In genomic region chr11:68099057-68099456, GRCh38 we compare ENCODE assay signal across 13 cellular contexts. TPM values are rescaled to one million over a fixed set of nuclear protein-coding genes. Genes with fewer than 3 reads are reported as not detected.
DNase-seq lines count a peak whose midpoint lies in the region; ATAC-seq and TF ChIP-seq lines count a peak whose summit lies in the region.
"Had no signal": no experiment of that assay in that cellular context is flagged by ENCODE, and none has a peak within 500 bp of the region (broad histone marks: within the 10 kb centered on the region; RNA-seq: fewer than 3 reads in every experiment).

No MANE protein-coding gene starts in this region.

- no peaks in the 10 kb centered on the region for H3K9me2 ChIP-seq in hepatocyte (replicated peaks; ENCODE audit: insufficient read depth)

- peaks cover 63% of the 10 kb centered on the region for H4K20me1 ChIP-seq in hepatocyte (ENCODE audit: insufficient read depth, poor library complexity, severe bottlenecking)

- DNase-seq in NCI-H1092 treated with DMSO at 0.1 percent for 48 hours (lab: John Stamatoyannopoulos, UW) (peak; percentile 27), NCI-H1092 (lab: John Stamatoyannopoulos, UW) (no peak), SJCRH30 (peak in 1 of 2 experiments; percentile 16), hepatocyte (ENCODE audit: low spot score) (no peak), spleen (no peak)
- DNase-seq: islet precursor cell, occipital lobe, tibial artery had no signal

- H3K36me3 ChIP-seq in SJCRH30 (no peaks in the 10 kb centered on the region), hepatocyte (replicated peaks; ENCODE audit: insufficient read depth, low read depth) (no peaks in the 10 kb centered on the region), spleen (peaks cover 0 to 9% (median 0%) of the 10 kb centered on the region in 6 donors)
- H3K36me3 ChIP-seq: tibial artery had no signal

- H3K27ac ChIP-seq in SJCRH30 (peak overlapping the region; percentile 15), hepatocyte (peak overlapping the region; percentile 72), spleen (peak overlapping the region in 6 of 8 donors; percentile 33 to 71 (median 68))
- H3K27ac ChIP-seq: 22Rv1, tibial artery had no signal

- H3K9me3 ChIP-seq in SJCRH30 (replicated peaks) (no peaks in the 10 kb centered on the region), hepatocyte (ENCODE audit: low read depth) (no peaks in the 10 kb centered on the region), spleen (no peaks in the 10 kb centered on the region)
- H3K9me3 ChIP-seq: tibial artery had no signal

- intact Hi-C loops in spleen (cut with DNase I; ENCODE audit: low total_unique reads) = no loop called here

- H2AFZ ChIP-seq in hepatocyte = no peak overlapping the region

- no peaks in the 10 kb centered on the region for H3K27me3 ChIP-seq in SJCRH30
- H3K27me3 ChIP-seq in hepatocyte = no peaks in the 10 kb centered on the region
- H3K27me3 ChIP-seq in spleen (replicated peaks in 1 of 7) = no peaks in the 10 kb centered on the region
- H3K27me3 ChIP-seq: tibial artery had no signal

- no peak for TF ChIP-seq POLR2A in spleen (IDR thresholded peaks at IDR 0.05)

- no peak for ATAC-seq in HG02623 (IDR thresholded peaks at IDR 0.05; ENCODE audit: unreplicated experiment)
- no peak for ATAC-seq in GM21723 (IDR thresholded peaks at IDR 0.05; ENCODE audit: unreplicated experiment)
- ATAC-seq in HG03520 (IDR thresholded peaks at IDR 0.05; ENCODE audit: unreplicated experiment) = no peak
- ATAC-seq: HCT116 had no signal

- TF ChIP-seq CTCF in hepatocyte (IDR thresholded peaks at IDR 0.05; ENCODE audit: poor library complexity) (no peak), spleen (IDR thresholded peaks at IDR 0.05 in 8 of 11, conservative IDR thresholded peaks at IDR 0.05 in 3 of 11) (no peak)

- H3K4me1 ChIP-seq in SJCRH30 (peaks cover 17% of the 10 kb centered on the region), hepatocyte (ENCODE audit: insufficient read depth) (peaks cover 19% of the 10 kb centered on the region), spleen (peaks cover 0 to 38% (median 24%) of the 10 kb centered on the region in 6 donors)
- H3K4me1 ChIP-seq: tibial artery had no signal

- peaks cover 93% of the 10 kb centered on the region for H3K79me2 ChIP-seq in hepatocyte

- peak overlapping the region; percentile 71 for H3K4me2 ChIP-seq in hepatocyte

- no peak overlapping the region for H3K4me3 ChIP-seq in SJCRH30
- no peak overlapping the region for H3K4me3 ChIP-seq in hepatocyte
- no peak overlapping the region for H3K4me3 ChIP-seq in spleen
- H3K4me3 ChIP-seq: tibial artery had no signal

RNA-seq across cellular contexts. Expression of gene CHKA, which starts 22.1 kb away (rescaled TPM):
- 32.6 and 37.1 TPM in 2 replicates for total RNA-seq in SJCRH30 (2014; rRNA removed; shearing (Covaris generic))
- total RNA-seq in hepatocyte (74.6 and 117 TPM in 2 replicates), spleen (10 to 100 TPM; 24.8 to 76.1 (median 43.2) TPM)
- polyA plus RNA-seq in hepatocyte (70.0 and 76.7 TPM in 2 replicates), spleen (10 to 100 TPM; 19.7 to 26.1 (median 24.7) TPM)

Comparison
In these comparisons a context has a peak if more than half of its experiments do, and no peak if none do; other contexts are left out.
1. H3K27ac ChIP-seq: peak in every context shown above with its lines; median percentile 72 in hepatocyte; 68 in spleen; 15 in SJCRH30.